ENCODE assay signal across 2 cellular contexts in genomic region chr17:58690033-58690432, GRCh38. TPM values are rescaled to one million over a fixed set of nuclear protein-coding genes. Genes with fewer than 3 reads are reported as not detected.
"Had no signal": no experiment of that assay in that cellular context is flagged by ENCODE, and none has a peak within 500 bp of the region (broad histone marks: within the 10 kb centered on the region; RNA-seq: fewer than 3 reads in every experiment).

No MANE protein-coding gene starts in this region.

RNA-seq across cellular contexts. Expression of gene TEX14, which starts 1.8 kb away (rescaled TPM):
- total RNA-seq: H4 had no signal
- polyA plus RNA-seq: IgD-negative memory B cell had no signal
